8 cellular contexts compared by ENCODE assay signal in the genomic region with DNA sequence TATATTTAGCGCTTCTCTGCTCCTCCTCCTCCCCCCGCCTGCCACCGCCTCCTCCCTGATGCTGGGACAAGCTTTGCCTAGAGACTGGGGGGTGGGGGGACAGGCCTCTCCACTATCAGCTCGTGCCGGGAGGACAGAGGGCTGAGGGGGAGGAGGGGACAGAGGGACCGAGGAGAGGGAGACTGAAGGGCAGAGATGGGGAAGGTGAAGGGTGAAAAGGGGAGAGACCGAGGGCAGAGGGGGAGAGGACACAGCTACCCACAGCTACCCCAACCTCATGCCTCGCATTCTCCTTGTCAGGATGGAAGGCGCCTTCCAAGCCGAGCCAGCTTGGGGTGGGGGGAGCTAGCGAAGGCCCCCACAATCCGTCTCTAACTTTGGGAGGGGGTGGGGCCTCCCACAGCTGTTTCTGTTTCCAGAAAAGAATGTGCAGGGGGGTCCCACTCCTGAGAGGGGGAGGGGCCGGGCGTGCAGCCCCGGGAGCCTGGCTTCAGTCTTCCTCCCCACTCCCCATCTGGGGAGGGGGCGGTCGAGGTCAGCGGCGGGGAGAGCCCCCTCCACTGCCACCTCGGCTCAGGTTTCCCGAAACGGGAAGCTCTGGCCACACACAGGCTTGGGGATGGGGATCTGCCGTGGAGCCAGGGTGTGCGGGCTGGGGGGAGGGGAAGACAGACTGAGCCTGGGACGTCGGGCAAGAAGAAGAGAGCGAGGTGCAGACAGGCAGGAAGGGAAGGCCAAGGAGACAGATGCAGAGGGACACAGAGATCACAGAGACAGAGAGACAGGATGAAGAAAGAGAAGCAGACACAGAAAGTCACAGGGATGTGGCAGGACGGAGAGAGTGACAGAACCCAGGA.
DNase-seq lines count a peak whose midpoint lies in the region.

No MANE protein-coding gene starts in this region.

- peak overlapping the region; percentile 1 for H3K27ac Mint-ChIP-seq in activated naive CD8-positive, alpha-beta T cell
- peak overlapping the region; percentile 5 for H3K27ac Mint-ChIP-seq in stimulated activated naive CD8-positive, alpha-beta T cell treated with anti-CD3 and anti-CD28 coated beads, Interleukin-15, Interleukin-2, amounts not matched to agents 100 ng/mL and 50 ng/mL, for 24 hours

- peak overlapping the region; percentile 76 for H3K4me3 Mint-ChIP-seq in activated naive CD8-positive, alpha-beta T cell
- peak overlapping the region; percentile 77 for H3K4me3 Mint-ChIP-seq in stimulated activated naive CD8-positive, alpha-beta T cell treated with anti-CD3 and anti-CD28 coated beads, Interleukin-15, Interleukin-2, amounts not matched to agents 100 ng/mL and 50 ng/mL, for 24 hours

- peaks cover 6% of the 10 kb centered on the region for H3K36me3 Mint-ChIP-seq in activated naive CD8-positive, alpha-beta T cell
- no peaks in the 10 kb centered on the region for H3K36me3 Mint-ChIP-seq in stimulated activated naive CD8-positive, alpha-beta T cell treated with anti-CD3 and anti-CD28 coated beads, Interleukin-15, Interleukin-2, amounts not matched to agents 100 ng/mL and 50 ng/mL, for 24 hours (ENCODE audit: low read depth)

- H3K9me3 Mint-ChIP-seq in activated naive CD8-positive, alpha-beta T cell (ENCODE audit: low read depth), result no peaks in the 10 kb centered on the region
- H3K9me3 Mint-ChIP-seq in stimulated activated naive CD8-positive, alpha-beta T cell treated with anti-CD3 and anti-CD28 coated beads, Interleukin-15, Interleukin-2, amounts not matched to agents 100 ng/mL and 50 ng/mL, for 24 hours, result no peaks in the 10 kb centered on the region

- H3K9ac ChIP-seq in iPS-20b (ENCODE audit: low read depth, low read length), result peak overlapping the region; percentile 24; the same call in 1 of the 2 replicates

- peak overlapping the region; percentile 69 for H3K4me3 ChIP-seq in iPS-20b (ENCODE audit: low read length)

- peaks cover 20% of the 10 kb centered on the region; the same call in 1 of the 2 replicates for H3K4me1 ChIP-seq in iPS-20b (ENCODE audit: insufficient read depth, low read length)

- H3K27ac ChIP-seq in iPS-20b (ENCODE audit: low read length), result no peak overlapping the region

- H3K36me3 ChIP-seq in iPS-20b (ENCODE audit: insufficient read depth, low read depth, low read length), result no peaks in the 10 kb centered on the region

- no peaks in the 10 kb centered on the region for H3K9me3 ChIP-seq in iPS-20b (ENCODE audit: insufficient read depth, low read depth, low read length)

- DNase-seq in stimulated activated CD4-positive, alpha-beta T cell treated with anti-CD3 and anti-CD28 coated beads, Interleukin-1b, Interleukin-23, amount 100 ng/mL, for 48 hours, result peak; percentile 15
- no peak for DNase-seq in stimulated activated CD4-positive, alpha-beta T cell treated with anti-CD3 and anti-CD28 coated beads, Interleukin-2, amount 100 ng/mL, for 24 hours
- DNase-seq in activated CD4-positive, CD25-positive, alpha-beta regulatory T cell treated with anti-CD3 and anti-CD28 coated beads, Interleukin-2, amount 50 U/mL, for 72 hours, result no peak
- DNase-seq in NCI-H524 treated with DMSO at 0.1 percent for 48 hours (lab: John Stamatoyannopoulos, UW), result no peak
- DNase-seq in activated CD8-positive, alpha-beta memory T cell treated with anti-CD3 and anti-CD28 coated beads, Interleukin-2, amount 50 U/mL, for 4 hours, result no peak

- peaks cover 21% of the 10 kb centered on the region for H3K4me1 Mint-ChIP-seq in activated naive CD8-positive, alpha-beta T cell (ENCODE audit: low read depth)
- peaks cover 30% of the 10 kb centered on the region for H3K4me1 Mint-ChIP-seq in stimulated activated naive CD8-positive, alpha-beta T cell treated with anti-CD3 and anti-CD28 coated beads, Interleukin-15, Interleukin-2, amounts not matched to agents 100 ng/mL and 50 ng/mL, for 24 hours (ENCODE audit: low read depth)

- H3K27me3 ChIP-seq in iPS-20b (ENCODE audit: insufficient read depth, low read length), result peaks cover 31% of the 10 kb centered on the region

- peaks cover 16% of the 10 kb centered on the region for H3K27me3 Mint-ChIP-seq in activated naive CD8-positive, alpha-beta T cell
- peaks cover 28% of the 10 kb centered on the region for H3K27me3 Mint-ChIP-seq in stimulated activated naive CD8-positive, alpha-beta T cell treated with anti-CD3 and anti-CD28 coated beads, Interleukin-15, Interleukin-2, amounts not matched to agents 100 ng/mL and 50 ng/mL, for 24 hours
